Comparison of ENCODE assay signal across 8 cellular contexts in the genomic region with DNA sequence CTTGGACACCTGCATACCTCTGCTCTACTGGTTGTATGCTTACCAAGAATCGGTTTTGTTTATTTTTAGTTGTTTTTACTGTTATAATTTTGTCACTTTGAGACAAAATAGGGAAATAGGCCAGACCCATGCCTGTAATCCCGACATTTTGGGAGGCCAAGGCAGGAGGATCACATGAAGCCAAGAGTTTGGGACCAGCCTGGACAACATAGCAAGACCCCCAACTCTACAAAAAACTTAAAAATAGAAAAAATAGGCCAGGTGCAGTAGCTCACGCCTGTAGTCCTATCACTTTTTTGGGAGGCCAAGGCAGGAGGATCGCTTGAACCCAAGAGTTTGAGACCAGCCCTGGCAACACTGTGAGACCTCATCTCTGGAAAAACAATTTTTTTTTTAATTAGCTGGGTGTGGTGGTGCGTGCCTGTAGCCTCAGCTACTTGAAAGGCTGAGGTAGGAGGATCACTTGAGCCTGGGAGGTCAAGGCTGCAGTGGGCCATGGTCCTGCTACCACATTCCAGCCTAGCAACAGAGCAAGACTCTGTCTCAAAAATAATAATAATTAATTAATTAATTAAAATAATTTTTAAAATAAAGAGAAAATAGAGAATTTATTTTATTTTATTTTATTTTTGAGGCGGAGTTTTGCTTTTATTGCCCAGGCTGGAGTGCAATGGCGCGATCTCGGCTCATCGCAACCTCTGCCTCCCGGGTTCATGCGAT. TPM values are rescaled to one million over a fixed set of nuclear protein-coding genes. Genes with fewer than 3 reads are reported as not detected.
DNase-seq lines count a peak whose midpoint lies in the region; ATAC-seq and TF ChIP-seq lines count a peak whose summit lies in the region.

No MANE protein-coding gene starts in this region.

- WGBS in prostate gland = 69% methylated on average over 12 of the region's 12 CpGs
- WGBS in trophoblast cell (ENCODE audit: extremely low coverage, insufficient coverage, insufficient read length) = no CpG with 5 or more reads among the region's 12 CpGs

- H3K36me3 ChIP-seq in Loucy (ENCODE audit: insufficient read depth, low read length) (no peaks in the 10 kb centered on the region), prostate gland (no peaks in the 10 kb centered on the region), trophoblast cell (ENCODE audit: control insufficient read depth in 1 of 2, insufficient read depth in 2 of 2, low read length in 2 of 2) (peaks cover 0 to 3% of the 10 kb centered on the region in 2 experiments)

- H3K9me3 ChIP-seq in Loucy (ENCODE audit: insufficient read depth, low read depth, low read length) (no peaks in the 10 kb centered on the region), prostate gland (no peaks in the 10 kb centered on the region), trophoblast cell (ENCODE audit: insufficient read depth, low read depth, low read length) (no peaks in the 10 kb centered on the region)

- no peak overlapping the region for H3K4ac ChIP-seq in trophoblast cell (ENCODE audit: low read depth, low read length)

- TF ChIP-seq POLR2A in prostate gland (IDR thresholded peaks at IDR 0.05) = no peak

- H3K27ac ChIP-seq in C4-2B = peak overlapping the region; percentile 98
- H3K27ac ChIP-seq in prostate gland = peak overlapping the region; percentile 82 to 89
- H3K27ac ChIP-seq in trophoblast cell (ENCODE audit: low read depth, low read length) = no peak overlapping the region

- no peak overlapping the region for H3K14ac ChIP-seq in trophoblast cell (ENCODE audit: low read length)

- H3K9me2 ChIP-seq in Loucy (replicated peaks; ENCODE audit: low read depth, low read length) = no peaks in the 10 kb centered on the region

- H2BK5ac ChIP-seq in trophoblast cell (ENCODE audit: low read depth, low read length, poor library complexity) = no peak overlapping the region

- H2BK12ac ChIP-seq in trophoblast cell (ENCODE audit: low read length) = no peak overlapping the region

- no peak overlapping the region for H3K18ac ChIP-seq in trophoblast cell (ENCODE audit: low read length)

- H3K79me2 ChIP-seq in Loucy (ENCODE audit: insufficient read depth, low read length) (peaks cover 38% of the 10 kb centered on the region), trophoblast cell (ENCODE audit: control insufficient read depth, insufficient read depth, low read length, poor library complexity) (peaks cover 13% of the 10 kb centered on the region)

- ATAC-seq in HG03571 (IDR thresholded peaks at IDR 0.05; ENCODE audit: unreplicated experiment) (no peak), HG02763 (IDR thresholded peaks at IDR 0.05; ENCODE audit: unreplicated experiment) (no peak)

- intact Hi-C loops in prostate gland (cut with DNase I) = no loop called here

- no peaks in the 10 kb centered on the region for H3K27me3 ChIP-seq in Loucy (ENCODE audit: insufficient read depth, low read length, poor library complexity, severe bottlenecking)
- no peaks in the 10 kb centered on the region for H3K27me3 ChIP-seq in prostate gland (replicated peaks; ENCODE audit: insufficient read depth)
- no peaks in the 10 kb centered on the region for H3K27me3 ChIP-seq in trophoblast cell (ENCODE audit: insufficient read depth, low read length)

- H4K8ac ChIP-seq in trophoblast cell (ENCODE audit: low read depth, low read length) = no peak overlapping the region

- H3K4me1 ChIP-seq in Loucy (ENCODE audit: insufficient read depth, low read length, poor library complexity, severe bottlenecking) (peaks cover 24% of the 10 kb centered on the region), prostate gland (replicated peaks) (peaks cover 6% of the 10 kb centered on the region), trophoblast cell (ENCODE audit: control insufficient read depth in 1 of 2, insufficient read depth in 2 of 2, low read length in 2 of 2) (no peaks in the 10 kb centered on the region)

- DNase-seq in epithelial cell of esophagus (ENCODE audit: low read depth) (no peak), prostate gland (ENCODE audit: low spot score) (no peak), putamen (ENCODE audit: low spot score) (no peak), trophoblast cell (no peak)

- peaks cover 16% of the 10 kb centered on the region for H4K20me1 ChIP-seq in Loucy (ENCODE audit: insufficient read depth, low read length, poor library complexity, severe bottlenecking)

- H4K91ac ChIP-seq in trophoblast cell (ENCODE audit: low read depth, low read length) = no peak overlapping the region

- H3F3A ChIP-seq in Loucy (ENCODE audit: low read depth) = no peaks in the 10 kb centered on the region

- H3K4me3 ChIP-seq in Loucy (ENCODE audit: low read length, poor library complexity, severe bottlenecking) (no peak overlapping the region), epithelial cell of esophagus (ENCODE audit: low read length) (peak overlapping the region; percentile 100), prostate gland (peak overlapping the region; percentile 70 to 98), trophoblast cell (ENCODE audit: low read depth, low read length) (no peak overlapping the region)

- no peak overlapping the region for H3K9ac ChIP-seq in Loucy (ENCODE audit: low read depth, low read length, poor library complexity, severe bottlenecking)
- H3K9ac ChIP-seq in trophoblast cell (ENCODE audit: low read length) = no peak overlapping the region

- TF ChIP-seq CTCF in C4-2B (conservative IDR thresholded peaks at IDR 0.05) (no peak), Loucy (conservative IDR thresholded peaks at IDR 0.05; ENCODE audit: low read length) (no peak), epithelial cell of esophagus (IDR thresholded peaks at IDR 0.05; ENCODE audit: insufficient read depth, low read depth, low read length, missing control alignments) (no peak), prostate gland (IDR thresholded peaks at IDR 0.05) (no peak)

- H2BK120ac ChIP-seq in trophoblast cell (ENCODE audit: insufficient read depth, low read length, poor library complexity) = no peak overlapping the region

- no peak overlapping the region for H4K12ac ChIP-seq in trophoblast cell (ENCODE audit: low read depth, low read length)

- no peak overlapping the region; the same call in 1 of the 2 replicates for H2AFZ ChIP-seq in Loucy (ENCODE audit: low read length)
- no peak overlapping the region for H2AFZ ChIP-seq in trophoblast cell (ENCODE audit: insufficient read depth, low read length, poor library complexity)

- H3K4me2 ChIP-seq in Loucy (ENCODE audit: low read depth, low read length, poor library complexity, severe bottlenecking) (peak overlapping the region; percentile 73), trophoblast cell (ENCODE audit: low read length) (no peak overlapping the region)

- no peak overlapping the region for H3K23ac ChIP-seq in trophoblast cell (ENCODE audit: low read length)

- no peak overlapping the region for H2AK5ac ChIP-seq in trophoblast cell (ENCODE audit: low read length)

- peaks cover 10% of the 10 kb centered on the region for H3K79me1 ChIP-seq in trophoblast cell (ENCODE audit: low read length)

RNA-seq across cellular contexts. Expression of gene MRPS35, which starts 1.3 kb away (rescaled TPM):
- total RNA-seq in prostate gland = 10 to 100 TPM; 56.1 to 69.6 TPM
- polyA plus RNA-seq in trophoblast cell (2013) = 32.4 and 34.5 TPM in 2 replicates

RNA-seq across cellular contexts. Expression of gene REP15, which starts 13.1 kb away (rescaled TPM):
- 1 to 10 TPM in 1 of 2 donors, under 1 TPM in 1; 0.18 to 2.4 TPM for total RNA-seq in prostate gland
- polyA plus RNA-seq in trophoblast cell (2013) = 1.7 and 2.1 TPM in 2 replicates

Comparison
In these comparisons a context has a peak if more than half of its experiments do, and no peak if none do; other contexts are left out.
1. H3K4me3 ChIP-seq: peak in epithelial cell of esophagus (single experiment) and prostate gland (2 of 2); none in Loucy (single experiment) and trophoblast cell (single experiment).